In genomic region chr4:110801591-110801990, GRCh38 we compare ENCODE assay signal across 10 cellular contexts.
"Had no signal": no experiment of that assay in that cellular context is flagged by ENCODE, and none has a peak within 500 bp of the region (broad histone marks: within the 10 kb centered on the region; RNA-seq: fewer than 3 reads in every experiment).

No MANE protein-coding gene starts in this region.

- FAIRE-seq: H1, H54 had no signal

- H3K27ac ChIP-seq: GM23248 had no signal

- H3K4me3 ChIP-seq: GM23248, GM23338 had no signal

- H2AFZ ChIP-seq: GM23248, GM23338 had no signal

- ATAC-seq: GM23338, HCT116 had no signal

- H3K9ac ChIP-seq: GM23248 had no signal

- DNase-seq: GM23248, GOT3, H7, H9, HCEC 1CT, HFFc6 had no signal

- H3K4me2 ChIP-seq: GM23338 had no signal
